1 cellular context compared by ENCODE assay signal in genomic region chr17:6548578-6549330, GRCh38.
A peak's percentile ranks its signal among the peaks of the same experiment; 100 is the strongest.
TF ChIP-seq lines count a peak whose summit lies in the region.

No MANE protein-coding gene starts in this region.

TF ChIP-seq in GM12878, 131 proteins besides CTCF, POLR2A, EP300 and RAD21 (continued from another document):
- TF ChIP-seq, protein P1, sequence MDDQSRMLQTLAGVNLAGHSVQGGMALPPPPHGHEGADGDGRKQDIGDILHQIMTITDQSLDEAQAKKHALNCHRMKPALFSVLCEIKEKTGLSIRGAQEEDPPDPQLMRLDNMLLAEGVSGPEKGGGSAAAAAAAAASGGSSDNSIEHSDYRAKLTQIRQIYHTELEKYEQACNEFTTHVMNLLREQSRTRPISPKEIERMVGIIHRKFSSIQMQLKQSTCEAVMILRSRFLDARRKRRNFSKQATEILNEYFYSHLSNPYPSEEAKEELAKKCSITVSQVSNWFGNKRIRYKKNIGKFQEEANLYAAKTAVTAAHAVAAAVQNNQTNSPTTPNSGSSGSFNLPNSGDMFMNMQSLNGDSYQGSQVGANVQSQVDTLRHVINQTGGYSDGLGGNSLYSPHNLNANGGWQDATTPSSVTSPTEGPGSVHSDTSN (IDR thresholded peaks at IDR 0.05; ENCODE audit: insufficient replicate concordance, low read depth, low read length): peak; percentile 81
- TF ChIP-seq IKZF1 (conservative IDR thresholded peaks at IDR 0.05) (0 out of 2 replicates have a peak, but pooled peaks have one; percentile 11), CREB1 (IDR thresholded peaks at IDR 0.05; ENCODE audit: low read depth) (0 out of 2 replicates have a peak, but pooled peaks have one; percentile 13), JUNB (IDR thresholded peaks at IDR 0.05) (no peak), TCF3 (IDR thresholded peaks at IDR 0.05; ENCODE audit: borderline replicate concordance, insufficient read depth, low read depth, low read length) (peak; percentile 49; the same call in 1 of the 2 replicates), USF2 (IDR thresholded peaks at IDR 0.05; ENCODE audit: borderline replicate concordance, low read depth, low read length) (no peak), KDM1A (IDR thresholded peaks at IDR 0.05; ENCODE audit: borderline replicate concordance) (no peak)
- TF ChIP-seq, protein P2, sequence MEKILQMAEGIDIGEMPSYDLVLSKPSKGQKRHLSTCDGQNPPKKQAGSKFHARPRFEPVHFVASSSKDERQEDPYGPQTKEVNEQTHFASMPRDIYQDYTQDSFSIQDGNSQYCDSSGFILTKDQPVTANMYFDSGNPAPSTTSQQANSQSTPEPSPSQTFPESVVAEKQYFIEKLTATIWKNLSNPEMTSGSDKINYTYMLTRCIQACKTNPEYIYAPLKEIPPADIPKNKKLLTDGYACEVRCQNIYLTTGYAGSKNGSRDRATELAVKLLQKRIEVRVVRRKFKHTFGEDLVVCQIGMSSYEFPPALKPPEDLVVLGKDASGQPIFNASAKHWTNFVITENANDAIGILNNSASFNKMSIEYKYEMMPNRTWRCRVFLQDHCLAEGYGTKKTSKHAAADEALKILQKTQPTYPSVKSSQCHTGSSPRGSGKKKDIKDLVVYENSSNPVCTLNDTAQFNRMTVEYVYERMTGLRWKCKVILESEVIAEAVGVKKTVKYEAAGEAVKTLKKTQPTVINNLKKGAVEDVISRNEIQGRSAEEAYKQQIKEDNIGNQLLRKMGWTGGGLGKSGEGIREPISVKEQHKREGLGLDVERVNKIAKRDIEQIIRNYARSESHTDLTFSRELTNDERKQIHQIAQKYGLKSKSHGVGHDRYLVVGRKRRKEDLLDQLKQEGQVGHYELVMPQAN (conservative IDR thresholded peaks at IDR 0.05): no peak
